Comparison of ENCODE assay signal across 8 cellular contexts in genomic region chr12:121579190-121579791, GRCh38. TPM values are rescaled to one million over a fixed set of nuclear protein-coding genes. Genes with fewer than 3 reads are reported as not detected.
DNase-seq lines count a peak whose midpoint lies in the region; ATAC-seq and TF ChIP-seq lines count a peak whose summit lies in the region.

No MANE protein-coding gene starts in this region.

- no peak for TF ChIP-seq CTCF in GM12864 (IDR thresholded peaks at IDR 0.05; ENCODE audit: low read depth, low read length, missing control alignments)

- H3K27me3 ChIP-seq in NT2/D1 (ENCODE audit: insufficient read depth, insufficient read length) (no peaks in the 10 kb centered on the region), rectal smooth muscle tissue (ENCODE audit: control insufficient read depth, insufficient read depth, low read length) (no peaks in the 10 kb centered on the region)

- peak overlapping the region; percentile 88 to 100 for H3K27ac Mint-ChIP-seq in activated naive CD4-positive, alpha-beta T cell treated with anti-CD3 and anti-CD28 coated beads, Interleukin-2, amount 50 U/mL, for 72 hours

- H3K9me3 Mint-ChIP-seq in activated naive CD4-positive, alpha-beta T cell treated with anti-CD3 and anti-CD28 coated beads, Interleukin-2, amount 50 U/mL, for 72 hours = no peaks in the 10 kb centered on the region

- H3K36me3 ChIP-seq in NT2/D1 (ENCODE audit: insufficient read depth, insufficient read length, low read length) (peaks cover 17% of the 10 kb centered on the region), rectal smooth muscle tissue (ENCODE audit: control insufficient read depth, insufficient read depth, low read length) (peaks cover 2% of the 10 kb centered on the region)

- intact Hi-C loops in left cardiac atrium (cut with DNase I) = loop anchor here in 1 of 2 donors (10.0 kb wide), 1 partner anchor 46 kb away; the partner anchor contains the start of gene ORAI1

- H3K27ac ChIP-seq in rectal smooth muscle tissue (ENCODE audit: low read depth, low read length) = peak overlapping the region; percentile 55

- no peak for DNase-seq in GM12864 (ENCODE audit: low read depth)
- no peak for DNase-seq in NT2/D1 (ENCODE audit: low read depth, low spot score)
- peak in 1 of 2 donors; percentile 16 for DNase-seq in activated naive CD4-positive, alpha-beta T cell treated with anti-CD3 and anti-CD28 coated beads, Interleukin-2, amount 50 U/mL, for 72 hours (ENCODE audit: low spot score in 2 of 2)
- DNase-seq in left cardiac atrium = peak; percentile 46
- DNase-seq in LoVo (ENCODE audit: low spot score) = no peak
- no peak for DNase-seq in SHP77 treated with DMSO at 0.1 percent for 48 hours (lab: John Stamatoyannopoulos, UW)
- DNase-seq in AML-193 (lab: John Stamatoyannopoulos, UW) = no peak

- peaks cover 14% of the 10 kb centered on the region for H3K4me1 ChIP-seq in NT2/D1 (ENCODE audit: insufficient read depth, insufficient read length)
- peaks cover 16% of the 10 kb centered on the region for H3K4me1 ChIP-seq in rectal smooth muscle tissue (ENCODE audit: control insufficient read depth, insufficient read depth, low read length)

- H3K4me3 ChIP-seq in GM12864 (ENCODE audit: low read depth, low read length) (peak overlapping the region; percentile 59), NT2/D1 (ENCODE audit: insufficient read length, low read depth) (peak overlapping the region; percentile 81), rectal smooth muscle tissue (ENCODE audit: low read length) (peak overlapping the region; percentile 78)

- no peaks in the 10 kb centered on the region for H3K9me3 ChIP-seq in NT2/D1 (ENCODE audit: insufficient read depth, low read length)

- ATAC-seq in activated naive CD4-positive, alpha-beta T cell treated with anti-CD3 and anti-CD28 coated beads, Interleukin-2, amount 50 U/mL, for 72 hours = peak; percentile 16 to 33
- ATAC-seq in left cardiac atrium = peak; percentile 8 to 14

- H3K36me3 Mint-ChIP-seq in activated naive CD4-positive, alpha-beta T cell treated with anti-CD3 and anti-CD28 coated beads, Interleukin-2, amount 50 U/mL, for 72 hours = peaks cover 12% of the 10 kb centered on the region in 2 donors

- peak overlapping the region; percentile 99 for H3K9ac ChIP-seq in NT2/D1 (ENCODE audit: insufficient read length, low read depth)
- peak overlapping the region; percentile 40 for H3K9ac ChIP-seq in rectal smooth muscle tissue (ENCODE audit: low read length)

RNA-seq across cellular contexts. Expression of gene KDM2B, which starts 1.5 kb away (rescaled TPM):
- total RNA-seq in activated naive CD4-positive, alpha-beta T cell treated with anti-CD3 and anti-CD28 coated beads, Interleukin-2, amount 50 U/mL, for 72 hours = 10 to 100 TPM; 28.9 to 66.8 TPM
- 10 to 100 TPM; 11.2 to 14.7 TPM for total RNA-seq in left cardiac atrium

RNA-seq across cellular contexts. Expression of gene ORAI1, which starts 47.0 kb away (rescaled TPM):
- 10 to 100 TPM; 23.0 to 23.2 TPM for total RNA-seq in activated naive CD4-positive, alpha-beta T cell treated with anti-CD3 and anti-CD28 coated beads, Interleukin-2, amount 50 U/mL, for 72 hours
- 10 to 100 TPM; 11.7 to 12.9 TPM for total RNA-seq in left cardiac atrium
